1 cellular context compared by ENCODE assay signal in genomic region chr2:191013876-191014652, GRCh38.
TF ChIP-seq lines count a peak whose summit lies in the region.

TSS of gene STAT1 (minus strand) at chr2:191014171. CDS start at chr2:191010003, 4,168 bp downstream.

TF ChIP-seq in HepG2, 621 proteins besides CTCF, POLR2A, EP300 and RAD21 (continued from another document and continues in another):
- 0 out of 2 replicates have a peak, but pooled peaks have one; percentile 33 for TF ChIP-seq ZNF329 (CRISPR knock-in tag; IDR thresholded peaks at IDR 0.05; ENCODE audit: low read depth)
- TF ChIP-seq ZNF816 (CRISPR knock-in tag; IDR thresholded peaks at IDR 0.05; ENCODE audit: borderline replicate concordance) = peak; percentile 99
- 0 out of 2 replicates have a peak, but pooled peaks have one; percentile 50 for TF ChIP-seq ZBTB37 (CRISPR knock-in tag; IDR thresholded peaks at IDR 0.05)
- TF ChIP-seq ZNF160 (CRISPR knock-in tag; IDR thresholded peaks at IDR 0.05) = peak; percentile 91
- no peak for TF ChIP-seq SMAD9 (CRISPR knock-in tag; IDR thresholded peaks at IDR 0.05)
- TF ChIP-seq POLR2G (IDR thresholded peaks at IDR 0.05; ENCODE audit: low read depth, low read length) = peak; percentile 98
- peak; percentile 6; the same call in 1 of the 2 replicates for TF ChIP-seq ZBTB21 (CRISPR knock-in tag; IDR thresholded peaks at IDR 0.05)
- TF ChIP-seq SIX1 (CRISPR knock-in tag; IDR thresholded peaks at IDR 0.05; ENCODE audit: borderline replicate concordance) = peak; percentile 67; the same call in 1 of the 2 replicates
- peak; percentile 88 for TF ChIP-seq ZNF253 (CRISPR knock-in tag; IDR thresholded peaks at IDR 0.05; ENCODE audit: borderline replicate concordance)
- TF ChIP-seq ZNF639 (CRISPR knock-in tag; conservative IDR thresholded peaks at IDR 0.05) = peak; percentile 92
- TF ChIP-seq GZF1 (CRISPR knock-in tag; IDR thresholded peaks at IDR 0.05) = peak; percentile 88; the same call in 1 of the 2 replicates
- no peak for TF ChIP-seq NR3C1 (CRISPR knock-in tag; IDR thresholded peaks at IDR 0.05)
- peak; percentile 91 for TF ChIP-seq ZBTB44 (CRISPR knock-in tag; IDR thresholded peaks at IDR 0.05)
- TF ChIP-seq ZFP62 (CRISPR knock-in tag; IDR thresholded peaks at IDR 0.05) = 0 out of 2 replicates have a peak, but pooled peaks have one; percentile 87
- peak; percentile 66; the same call in 1 of the 2 replicates for TF ChIP-seq FUBP1 (CRISPR knock-in tag; IDR thresholded peaks at IDR 0.05; ENCODE audit: borderline replicate concordance)
- TF ChIP-seq LRRFIP1 (CRISPR knock-in tag; conservative IDR thresholded peaks at IDR 0.05) = no peak
- TF ChIP-seq HDAC2 (CRISPR knock-in tag; IDR thresholded peaks at IDR 0.05) = peak; percentile 79; the same call in 1 of the 2 replicates
- peak; percentile 97 for TF ChIP-seq NAIF1 (CRISPR knock-in tag; IDR thresholded peaks at IDR 0.05; ENCODE audit: borderline replicate concordance)
- TF ChIP-seq, protein P1, sequence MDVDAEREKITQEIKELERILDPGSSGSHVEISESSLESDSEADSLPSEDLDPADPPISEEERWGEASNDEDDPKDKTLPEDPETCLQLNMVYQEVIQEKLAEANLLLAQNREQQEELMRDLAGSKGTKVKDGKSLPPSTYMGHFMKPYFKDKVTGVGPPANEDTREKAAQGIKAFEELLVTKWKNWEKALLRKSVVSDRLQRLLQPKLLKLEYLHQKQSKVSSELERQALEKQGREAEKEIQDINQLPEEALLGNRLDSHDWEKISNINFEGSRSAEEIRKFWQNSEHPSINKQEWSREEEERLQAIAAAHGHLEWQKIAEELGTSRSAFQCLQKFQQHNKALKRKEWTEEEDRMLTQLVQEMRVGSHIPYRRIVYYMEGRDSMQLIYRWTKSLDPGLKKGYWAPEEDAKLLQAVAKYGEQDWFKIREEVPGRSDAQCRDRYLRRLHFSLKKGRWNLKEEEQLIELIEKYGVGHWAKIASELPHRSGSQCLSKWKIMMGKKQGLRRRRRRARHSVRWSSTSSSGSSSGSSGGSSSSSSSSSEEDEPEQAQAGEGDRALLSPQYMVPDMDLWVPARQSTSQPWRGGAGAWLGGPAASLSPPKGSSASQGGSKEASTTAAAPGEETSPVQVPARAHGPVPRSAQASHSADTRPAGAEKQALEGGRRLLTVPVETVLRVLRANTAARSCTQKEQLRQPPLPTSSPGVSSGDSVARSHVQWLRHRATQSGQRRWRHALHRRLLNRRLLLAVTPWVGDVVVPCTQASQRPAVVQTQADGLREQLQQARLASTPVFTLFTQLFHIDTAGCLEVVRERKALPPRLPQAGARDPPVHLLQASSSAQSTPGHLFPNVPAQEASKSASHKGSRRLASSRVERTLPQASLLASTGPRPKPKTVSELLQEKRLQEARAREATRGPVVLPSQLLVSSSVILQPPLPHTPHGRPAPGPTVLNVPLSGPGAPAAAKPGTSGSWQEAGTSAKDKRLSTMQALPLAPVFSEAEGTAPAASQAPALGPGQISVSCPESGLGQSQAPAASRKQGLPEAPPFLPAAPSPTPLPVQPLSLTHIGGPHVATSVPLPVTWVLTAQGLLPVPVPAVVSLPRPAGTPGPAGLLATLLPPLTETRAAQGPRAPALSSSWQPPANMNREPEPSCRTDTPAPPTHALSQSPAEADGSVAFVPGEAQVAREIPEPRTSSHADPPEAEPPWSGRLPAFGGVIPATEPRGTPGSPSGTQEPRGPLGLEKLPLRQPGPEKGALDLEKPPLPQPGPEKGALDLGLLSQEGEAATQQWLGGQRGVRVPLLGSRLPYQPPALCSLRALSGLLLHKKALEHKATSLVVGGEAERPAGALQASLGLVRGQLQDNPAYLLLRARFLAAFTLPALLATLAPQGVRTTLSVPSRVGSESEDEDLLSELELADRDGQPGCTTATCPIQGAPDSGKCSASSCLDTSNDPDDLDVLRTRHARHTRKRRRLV (CRISPR knock-in tag; IDR thresholded peaks at IDR 0.05) = peak; percentile 56; the same call in 1 of the 2 replicates
- no peak; the same call in 1 of the 2 replicates for TF ChIP-seq ZNF468 (CRISPR knock-in tag; IDR thresholded peaks at IDR 0.05)
- peak; percentile 88 for TF ChIP-seq ELF1 (CRISPR knock-in tag; IDR thresholded peaks at IDR 0.05)
- peak; percentile 81; the same call in 1 of the 2 replicates for TF ChIP-seq FLYWCH1 (CRISPR knock-in tag; IDR thresholded peaks at IDR 0.05)
- TF ChIP-seq MIER3 (CRISPR knock-in tag; IDR thresholded peaks at IDR 0.05; ENCODE audit: borderline replicate concordance) = no peak; the same call in 1 of the 2 replicates
- 0 out of 2 replicates have a peak, but pooled peaks have one; percentile 33 for TF ChIP-seq U2AF2 (IDR thresholded peaks at IDR 0.05; ENCODE audit: low read depth, low read length)
- TF ChIP-seq, protein P2, sequence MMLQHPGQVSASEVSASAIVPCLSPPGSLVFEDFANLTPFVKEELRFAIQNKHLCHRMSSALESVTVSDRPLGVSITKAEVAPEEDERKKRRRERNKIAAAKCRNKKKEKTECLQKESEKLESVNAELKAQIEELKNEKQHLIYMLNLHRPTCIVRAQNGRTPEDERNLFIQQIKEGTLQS (CRISPR knock-in tag; IDR thresholded peaks at IDR 0.05) = peak; percentile 55; the same call in 1 of the 2 replicates
- no peak for TF ChIP-seq PRPF4 (IDR thresholded peaks at IDR 0.05; ENCODE audit: low read depth, low read length, poor library complexity, severe bottlenecking)
- peak; percentile 92 for TF ChIP-seq PAXIP1 (CRISPR knock-in tag; conservative IDR thresholded peaks at IDR 0.05)
- TF ChIP-seq NFE2 (CRISPR knock-in tag; IDR thresholded peaks at IDR 0.05) = no peak
- TF ChIP-seq ZNF841 (CRISPR knock-in tag; IDR thresholded peaks at IDR 0.05; ENCODE audit: borderline replicate concordance) = no peak
- TF ChIP-seq ZNF850 (CRISPR knock-in tag; conservative IDR thresholded peaks at IDR 0.05) = peak; percentile 92; the same call in 1 of the 2 replicates
- peak; percentile 90 for TF ChIP-seq ZNF430 (CRISPR knock-in tag; IDR thresholded peaks at IDR 0.05)
- peak; percentile 82; the same call in 1 of the 2 replicates for TF ChIP-seq ZIK1 (CRISPR knock-in tag; IDR thresholded peaks at IDR 0.05; ENCODE audit: borderline replicate concordance, low read depth)
- peak; percentile 93 for TF ChIP-seq FOXC1 (CRISPR knock-in tag; IDR thresholded peaks at IDR 0.05; ENCODE audit: borderline replicate concordance)
- peak; percentile 94; the same call in 1 of the 2 replicates for TF ChIP-seq ZNF607 (CRISPR knock-in tag; IDR thresholded peaks at IDR 0.05; ENCODE audit: borderline replicate concordance)
- TF ChIP-seq, protein P3, sequence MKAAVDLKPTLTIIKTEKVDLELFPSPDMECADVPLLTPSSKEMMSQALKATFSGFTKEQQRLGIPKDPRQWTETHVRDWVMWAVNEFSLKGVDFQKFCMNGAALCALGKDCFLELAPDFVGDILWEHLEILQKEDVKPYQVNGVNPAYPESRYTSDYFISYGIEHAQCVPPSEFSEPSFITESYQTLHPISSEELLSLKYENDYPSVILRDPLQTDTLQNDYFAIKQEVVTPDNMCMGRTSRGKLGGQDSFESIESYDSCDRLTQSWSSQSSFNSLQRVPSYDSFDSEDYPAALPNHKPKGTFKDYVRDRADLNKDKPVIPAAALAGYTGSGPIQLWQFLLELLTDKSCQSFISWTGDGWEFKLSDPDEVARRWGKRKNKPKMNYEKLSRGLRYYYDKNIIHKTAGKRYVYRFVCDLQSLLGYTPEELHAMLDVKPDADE (CRISPR knock-in tag; IDR thresholded peaks at IDR 0.05) = no peak
- TF ChIP-seq KLF11 (CRISPR knock-in tag; IDR thresholded peaks at IDR 0.05) = no peak; the same call in 1 of the 2 replicates
